ENCODE assay signal across 20 cellular contexts in genomic region chr12:1914116-1914911, GRCh38. TPM values are rescaled to one million over a fixed set of nuclear protein-coding genes. Genes with fewer than 3 reads are reported as not detected.
DNase-seq lines count a peak whose midpoint lies in the region; ATAC-seq and TF ChIP-seq lines count a peak whose summit lies in the region.
"Had no signal": no experiment of that assay in that cellular context is flagged by ENCODE, and none has a peak within 500 bp of the region (broad histone marks: within the 10 kb centered on the region; RNA-seq: fewer than 3 reads in every experiment).

No MANE protein-coding gene starts in this region.

- peaks cover 18% of the 10 kb centered on the region for H3K4me1 Mint-ChIP-seq in activated T-cell treated with anti-CD3 and anti-CD28 coated beads, Interleukin-2, amount 50 U/mL, for 24 hours (ENCODE audit: low read depth)
- peaks cover 21 to 32% of the 10 kb centered on the region in 2 donors for H3K4me1 Mint-ChIP-seq in stimulated activated naive B cell treated with anti-CD40 and anti-IgM and Interleukin-4, amounts not matched to agents 10 μg/mL and 1 μg/mL and 100 μg/mL, for 72 hours

- H3K9me3 ChIP-seq in hepatocyte (ENCODE audit: low read depth): no peaks in the 10 kb centered on the region
- H3K9me3 ChIP-seq: body of pancreas had no signal

- WGBS in hepatocyte (ENCODE audit: low lambda C conversion rate, missing lambda C conversion rate): 88% methylated on average over 17 of the region's 17 CpGs

- H3K4me3 ChIP-seq in NB4 (ENCODE audit: low read depth, low read length) (no peak overlapping the region), hepatocyte (no peak overlapping the region)
- H3K4me3 ChIP-seq: body of pancreas, lung had no signal

- H3K79me2 ChIP-seq in hepatocyte: no peaks in the 10 kb centered on the region

- H3K4me3 Mint-ChIP-seq in activated T-cell treated with anti-CD3 and anti-CD28 coated beads, Interleukin-2, amount 50 U/mL, for 24 hours: no peak overlapping the region
- H3K4me3 Mint-ChIP-seq in stimulated activated naive B cell treated with anti-CD40 and anti-IgM and Interleukin-4, amounts not matched to agents 10 μg/mL and 1 μg/mL and 100 μg/mL, for 72 hours: no peak overlapping the region
- H3K4me3 Mint-ChIP-seq: nephron had no signal

- no peaks in the 10 kb centered on the region for H3K36me3 ChIP-seq in hepatocyte (replicated peaks; ENCODE audit: insufficient read depth, low read depth)

- TF ChIP-seq POLR2A in NB4 (IDR thresholded peaks at IDR 0.05; ENCODE audit: extremely low read depth, insufficient read length): no peak

- peaks cover 15% of the 10 kb centered on the region for H3K4me1 ChIP-seq in hepatocyte (ENCODE audit: insufficient read depth)
- H3K4me1 ChIP-seq: body of pancreas had no signal

- no peak overlapping the region for H2AFZ ChIP-seq in hepatocyte

- no peak overlapping the region for H3K27ac Mint-ChIP-seq in activated T-cell treated with anti-CD3 and anti-CD28 coated beads, Interleukin-2, amount 50 U/mL, for 24 hours
- peak overlapping the region; percentile 16 for H3K27ac Mint-ChIP-seq in stimulated activated naive B cell treated with anti-CD40 and anti-IgM and Interleukin-4, amounts not matched to agents 10 μg/mL and 1 μg/mL and 100 μg/mL, for 72 hours

- H3K27me3 ChIP-seq in hepatocyte: no peaks in the 10 kb centered on the region
- H3K27me3 ChIP-seq: body of pancreas had no signal

- TF ChIP-seq CTCF in NB4 (IDR thresholded peaks at IDR 0.05; ENCODE audit: low read depth, low read length): no peak
- no peak for TF ChIP-seq CTCF in hepatocyte (IDR thresholded peaks at IDR 0.05; ENCODE audit: poor library complexity)

- ATAC-seq in stimulated activated naive B cell treated with anti-CD40 and anti-IgM and Interleukin-4, amounts not matched to agents 10 μg/mL and 1 μg/mL and 100 μg/mL, for 72 hours (replicated peaks): no peak
- ATAC-seq in activated CD4-positive, CD25-positive, alpha-beta regulatory T cell treated with anti-CD3 and anti-CD28 coated beads, Interleukin-2, amount 50 U/mL, for 24 hours: no peak
- no peak for ATAC-seq in HG02938 (IDR thresholded peaks at IDR 0.05; ENCODE audit: unreplicated experiment)
- ATAC-seq: body of pancreas, Panc1 had no signal

- H3K27ac ChIP-seq in hepatocyte: no peak overlapping the region
- H3K27ac ChIP-seq: body of pancreas had no signal

- H4K20me1 ChIP-seq in hepatocyte (ENCODE audit: insufficient read depth, poor library complexity, severe bottlenecking): no peaks in the 10 kb centered on the region

- H3K36me3 Mint-ChIP-seq in activated T-cell treated with anti-CD3 and anti-CD28 coated beads, Interleukin-2, amount 50 U/mL, for 24 hours (ENCODE audit: low read depth): no peaks in the 10 kb centered on the region
- H3K36me3 Mint-ChIP-seq in stimulated activated naive B cell treated with anti-CD40 and anti-IgM and Interleukin-4, amounts not matched to agents 10 μg/mL and 1 μg/mL and 100 μg/mL, for 72 hours: peaks cover 0 to 3% of the 10 kb centered on the region in 2 donors

- no peaks in the 10 kb centered on the region for H3K9me2 ChIP-seq in hepatocyte (replicated peaks; ENCODE audit: insufficient read depth)

- no peak overlapping the region for H3K4me2 ChIP-seq in hepatocyte

- DNase-seq in activated T-cell treated with anti-CD3 and anti-CD28 coated beads, Interleukin-2, amount 50 U/mL, for 24 hours: peak; percentile 20
- no peak for DNase-seq in activated T-cell treated with anti-CD3 and anti-CD28 coated beads, Interleukin-2, amount 50 U/mL, for 1 hour
- DNase-seq in NB4 (ENCODE audit: low read depth): peak; percentile 1
- peak; percentile 11 for DNase-seq in iPS-NIHi11 (ENCODE audit: low spot score)
- no peak for DNase-seq in stimulated activated naive B cell treated with anti-CD40 and anti-IgM and Interleukin-4, amounts not matched to agents 10 μg/mL and 1 μg/mL and 100 μg/mL, for 72 hours
- DNase-seq in hepatocyte (ENCODE audit: low spot score): no peak
- DNase-seq: activated naive CD4-positive, alpha-beta T cell; Calu3; effector CD4-positive, alpha-beta T cell; GDM1; NCI-H187 treated with DMSO at 0.1 percent for 48 hours; NCI-H526; stimulated activated CD4-positive, alpha-beta T cell treated with anti-CD3 and anti-CD28 coated beads, Interleukin-4, amount 100 ng/mL, for 1 hour; trophoblast cell had no signal

- H3K9me3 Mint-ChIP-seq in activated T-cell treated with anti-CD3 and anti-CD28 coated beads, Interleukin-2, amount 50 U/mL, for 24 hours: no peaks in the 10 kb centered on the region
- H3K9me3 Mint-ChIP-seq in stimulated activated naive B cell treated with anti-CD40 and anti-IgM and Interleukin-4, amounts not matched to agents 10 μg/mL and 1 μg/mL and 100 μg/mL, for 72 hours: no peaks in the 10 kb centered on the region
- H3K9me3 Mint-ChIP-seq: nephron had no signal

- H3K27me3 Mint-ChIP-seq in activated T-cell treated with anti-CD3 and anti-CD28 coated beads, Interleukin-2, amount 50 U/mL, for 24 hours: peaks cover 8% of the 10 kb centered on the region
- H3K27me3 Mint-ChIP-seq in stimulated activated naive B cell treated with anti-CD40 and anti-IgM and Interleukin-4, amounts not matched to agents 10 μg/mL and 1 μg/mL and 100 μg/mL, for 72 hours: peaks cover 11 to 18% of the 10 kb centered on the region in 2 donors

RNA-seq across cellular contexts. Expression of gene CACNA2D4, which starts 4.1 kb away (rescaled TPM):
- 1.3 and 4.7 TPM in 2 replicates for total RNA-seq in hepatocyte
- polyA plus RNA-seq in hepatocyte: 2.1 and 5.7 TPM in 2 replicates

Comparison
In these comparisons a context has a peak if more than half of its experiments do, and no peak if none do; other contexts are left out.
1. DNase-seq: peak in activated T-cell treated with anti-CD3 and anti-CD28 coated beads, Interleukin-2, amount 50 U/mL, for 24 hours (single experiment), NB4 (single experiment) and iPS-NIHi11 (single experiment); none in activated T-cell treated with anti-CD3 and anti-CD28 coated beads, Interleukin-2, amount 50 U/mL, for 1 hour (single experiment), stimulated activated naive B cell treated with anti-CD40 and anti-IgM and Interleukin-4, amounts not matched to agents 10 μg/mL and 1 μg/mL and 100 μg/mL, for 72 hours (single experiment) and hepatocyte (single experiment).